ENCODE assay signal across 10 cellular contexts in the genomic region with DNA sequence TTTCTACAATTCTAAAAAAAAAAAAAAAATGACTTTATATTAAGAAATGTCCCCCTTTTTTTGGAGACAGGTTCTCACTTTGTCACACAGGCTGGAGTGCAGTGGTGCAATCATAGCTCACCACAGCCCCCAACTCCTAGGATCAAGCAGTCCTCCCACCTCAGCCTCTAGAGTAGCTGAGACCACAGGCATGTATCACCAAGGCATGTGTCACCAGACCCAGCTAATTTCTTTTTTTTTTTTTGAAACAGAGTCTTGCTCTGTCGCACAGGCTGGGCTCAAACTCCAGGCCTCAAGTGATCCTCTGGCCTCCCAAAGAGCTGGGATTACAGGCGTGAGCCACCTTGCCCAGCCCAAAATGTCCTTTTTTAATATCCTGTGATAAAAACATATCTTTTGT. TPM values are rescaled to one million over a fixed set of nuclear protein-coding genes. Genes with fewer than 3 reads are reported as not detected.
"Had no signal": no experiment of that assay in that cellular context is flagged by ENCODE, and none has a peak within 500 bp of the region (broad histone marks: within the 10 kb centered on the region; RNA-seq: fewer than 3 reads in every experiment).

No MANE protein-coding gene starts in this region.

RNA-seq across cellular contexts. Expression of gene OCM, which starts 43.6 kb away (rescaled TPM):
- total RNA-seq: OCI-LY7, PC-3, PC-9, Peyer's patch, Right ventricle myocardium inferior, Right ventricle myocardium superior, RPMI7951, SJCRH30, SJSA1, SK-MEL-5 had no signal

RNA-seq across cellular contexts. Expression of gene RSPH10B, which starts 46.3 kb away (rescaled TPM):
- total RNA-seq: PC-3, PC-9, Right ventricle myocardium inferior, Right ventricle myocardium superior, SJSA1 had no signal
